Comparison of ENCODE assay signal across 17 cellular contexts in the genomic region with DNA sequence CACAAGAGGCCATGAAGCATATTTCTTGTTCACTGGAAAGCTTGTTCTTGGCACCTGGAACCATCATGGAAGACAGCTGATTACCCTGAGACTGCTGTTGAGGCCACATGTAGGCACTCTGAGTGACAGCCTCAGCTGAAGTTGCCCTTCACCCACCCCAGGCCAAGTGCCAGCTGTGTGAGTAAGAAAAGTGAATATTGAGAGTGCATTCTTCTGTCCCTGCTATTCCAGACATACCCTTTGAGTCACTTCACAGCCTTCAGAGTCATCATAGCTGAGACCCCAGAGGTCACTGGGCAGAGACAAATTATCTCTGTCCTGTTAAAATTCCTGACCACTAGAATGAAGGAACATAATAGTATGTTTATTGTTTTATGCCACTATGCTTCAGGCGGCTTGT.
DNase-seq lines count a peak whose midpoint lies in the region; ATAC-seq, FAIRE-seq and TF ChIP-seq lines count a peak whose summit lies in the region.
"Had no signal": no experiment of that assay in that cellular context is flagged by ENCODE, and none has a peak within 500 bp of the region (broad histone marks: within the 10 kb centered on the region; RNA-seq: fewer than 3 reads in every experiment).

No MANE protein-coding gene starts in this region.

- H3K4me1 Mint-ChIP-seq in activated T-cell treated with anti-CD3 and anti-CD28 coated beads, Interleukin-2, amount 50 U/mL, for 4 hours (ENCODE audit: low read depth): peaks cover 29% of the 10 kb centered on the region

- H2AFZ ChIP-seq in osteoblast (ENCODE audit: low read length): no peak overlapping the region

- peak; percentile 94 for DNase-seq in EL
- DNase-seq in RPMI7951 (ENCODE audit: low read depth): peak; percentile 88
- DNase-seq in epithelial cell of esophagus (ENCODE audit: low read depth): peak; percentile 78
- DNase-seq in osteoblast (ENCODE audit: insufficient read length, low spot score, missing footprints): peak; percentile 69
- DNase-seq in NAMALWA (ENCODE audit: low spot score): no peak
- no peak for DNase-seq in activated T-cell treated with anti-CD3 and anti-CD28 coated beads, Interleukin-2, amount 50 U/mL, for 4 hours
- no peak for DNase-seq in cerebellar nuclear complex (lab: John Stamatoyannopoulos, UW)
- no peak for DNase-seq in kidney
- DNase-seq: activated naive CD8-positive, alpha-beta T cell treated with anti-CD3 and anti-CD28 coated beads for 36 hours; dorsolateral prefrontal cortex; hypothalamus; NCI-H1436; NCI-H748 treated with DMSO at 0.1 percent for 48 hours; stimulated activated CD4-positive, alpha-beta T cell treated with anti-CD3 and anti-CD28 coated beads, Interleukin-2, amount 100 ng/mL, for 24 hours had no signal

- H3K36me3 Mint-ChIP-seq in activated T-cell treated with anti-CD3 and anti-CD28 coated beads, Interleukin-2, amount 50 U/mL, for 4 hours (ENCODE audit: insufficient read depth): no peaks in the 10 kb centered on the region
- H3K36me3 Mint-ChIP-seq: activated naive CD8-positive, alpha-beta T cell treated with anti-CD3 and anti-CD28 coated beads for 36 hours; memory B cell; stimulated activated effector memory CD8-positive, alpha-beta T cell treated with anti-CD3 and anti-CD28 coated beads, Interleukin-12 subunit alpha, Interleukin-12 subunit beta, amount 100 ng/mL, for 72 hours had no signal

- H4K20me1 ChIP-seq in osteoblast (ENCODE audit: insufficient read depth, low read length): no peaks in the 10 kb centered on the region

- H3K36me3 ChIP-seq in osteoblast (ENCODE audit: insufficient read depth, low read length) (no peaks in the 10 kb centered on the region), kidney (ENCODE audit: control insufficient read depth in 1 of 2, insufficient read depth in 2 of 2, low read length in 2 of 2) (no peaks in the 10 kb centered on the region)

- H3K4me3 Mint-ChIP-seq in activated T-cell treated with anti-CD3 and anti-CD28 coated beads, Interleukin-2, amount 50 U/mL, for 4 hours: no peak overlapping the region
- H3K4me3 Mint-ChIP-seq: activated naive CD8-positive, alpha-beta T cell treated with anti-CD3 and anti-CD28 coated beads for 36 hours; memory B cell; stimulated activated effector memory CD8-positive, alpha-beta T cell treated with anti-CD3 and anti-CD28 coated beads, Interleukin-12 subunit alpha, Interleukin-12 subunit beta, amount 100 ng/mL, for 72 hours had no signal

- no peak overlapping the region for H3K9ac ChIP-seq in kidney (ENCODE audit: low read length in 2 of 2)

- no peak for FAIRE-seq in kidney (lab: Jason Lieb, UNC)

- no peaks in the 10 kb centered on the region for H3K9me3 Mint-ChIP-seq in activated T-cell treated with anti-CD3 and anti-CD28 coated beads, Interleukin-2, amount 50 U/mL, for 4 hours
- H3K9me3 Mint-ChIP-seq: memory B cell; stimulated activated effector memory CD8-positive, alpha-beta T cell treated with anti-CD3 and anti-CD28 coated beads, Interleukin-12 subunit alpha, Interleukin-12 subunit beta, amount 100 ng/mL, for 72 hours had no signal

- H3K79me2 ChIP-seq in osteoblast (ENCODE audit: insufficient read depth, low read length): no peaks in the 10 kb centered on the region

- no peaks in the 10 kb centered on the region for H3K27me3 ChIP-seq in osteoblast (ENCODE audit: insufficient read depth, low read length)

- ATAC-seq in activated T-cell treated with anti-CD3 and anti-CD28 coated beads, Interleukin-2, amount 50 U/mL, for 4 hours: no peak
- ATAC-seq: stimulated activated effector memory CD8-positive, alpha-beta T cell treated with anti-CD3 and anti-CD28 coated beads, Interleukin-12 subunit alpha, Interleukin-12 subunit beta, amount 100 ng/mL, for 72 hours had no signal

- peak overlapping the region; percentile 20 for H3K4me2 ChIP-seq in osteoblast (ENCODE audit: insufficient read depth, low read length)

- H3K27ac ChIP-seq in osteoblast (ENCODE audit: low read depth, low read length) (peak overlapping the region; percentile 6), kidney (ENCODE audit: low read depth in 2 of 2, low read length in 2 of 2) (no peak overlapping the region)
- H3K27ac ChIP-seq: dorsolateral prefrontal cortex, VCaP had no signal

- H3K4me1 ChIP-seq in osteoblast (ENCODE audit: insufficient read depth, low read length): peaks cover 28% of the 10 kb centered on the region
- no peaks in the 10 kb centered on the region for H3K4me1 ChIP-seq in kidney (ENCODE audit: control insufficient read depth in 1 of 2, insufficient read depth in 1 of 2, low read depth in 1 of 2, low read length in 2 of 2)

- H3K27me3 Mint-ChIP-seq in activated T-cell treated with anti-CD3 and anti-CD28 coated beads, Interleukin-2, amount 50 U/mL, for 4 hours (ENCODE audit: low read depth): no peaks in the 10 kb centered on the region
- H3K27me3 Mint-ChIP-seq: activated naive CD8-positive, alpha-beta T cell treated with anti-CD3 and anti-CD28 coated beads for 36 hours; memory B cell had no signal

- no peak for TF ChIP-seq CTCF in epithelial cell of esophagus (IDR thresholded peaks at IDR 0.05; ENCODE audit: insufficient read depth, low read depth, low read length, missing control alignments)
- TF ChIP-seq CTCF in osteoblast (IDR thresholded peaks at IDR 0.05; ENCODE audit: extremely low read depth, low read depth, low read length): no peak
- TF ChIP-seq CTCF in kidney (IDR thresholded peaks at IDR 0.05; ENCODE audit: borderline replicate concordance, extremely low read depth, insufficient read depth): no peak

- no peak overlapping the region for H3K4me3 ChIP-seq in epithelial cell of esophagus (ENCODE audit: low read length)
- no peak overlapping the region for H3K4me3 ChIP-seq in osteoblast (ENCODE audit: insufficient read depth, low read length)
- H3K4me3 ChIP-seq in kidney (ENCODE audit: low read length in 2 of 2): no peak overlapping the region
- H3K4me3 ChIP-seq: dorsolateral prefrontal cortex had no signal

- intact Hi-C loops in kidney (cut with DNase I): no loop called here

- H3K9me3 ChIP-seq in osteoblast (ENCODE audit: low read depth, low read length) (no peaks in the 10 kb centered on the region), kidney (ENCODE audit: control insufficient read depth in 1 of 2, low read length in 2 of 2) (no peaks in the 10 kb centered on the region)

Comparison
In these comparisons a context has a peak if more than half of its experiments do, and no peak if none do; other contexts are left out.
1. DNase-seq: peak in EL (single experiment), RPMI7951 (single experiment), epithelial cell of esophagus (single experiment) and osteoblast (single experiment); none in NAMALWA (single experiment), activated T-cell treated with anti-CD3 and anti-CD28 coated beads, Interleukin-2, amount 50 U/mL, for 4 hours (single experiment), cerebellar nuclear complex (0 of 2) and kidney (single experiment).